ENCODE assay signal across 10 cellular contexts in genomic region chr20:59082077-59082740, GRCh38. TPM values are rescaled to one million over a fixed set of nuclear protein-coding genes. Genes with fewer than 3 reads are reported as not detected.
DNase-seq lines count a peak whose midpoint lies in the region; ATAC-seq and TF ChIP-seq lines count a peak whose summit lies in the region.
"Had no signal": no experiment of that assay in that cellular context is flagged by ENCODE, and none has a peak within 500 bp of the region (broad histone marks: within the 10 kb centered on the region; RNA-seq: fewer than 3 reads in every experiment).

No MANE protein-coding gene starts in this region.

- H3K27me3 ChIP-seq in cardiac muscle cell (peaks cover 2% of the 10 kb centered on the region), right cardiac atrium (ENCODE audit: control insufficient read depth, insufficient read depth) (no peaks in the 10 kb centered on the region), thoracic aorta (replicated peaks; ENCODE audit: insufficient read depth) (no peaks in the 10 kb centered on the region)

- no peak overlapping the region for H3K27ac ChIP-seq in cardiac muscle cell
- H3K27ac ChIP-seq in right cardiac atrium (ENCODE audit: low read length), result no peak overlapping the region
- H3K27ac ChIP-seq in thoracic aorta, result no peak overlapping the region

- 38% methylated on average over 3 of the region's 3 CpGs for WGBS in right cardiac atrium

- intact Hi-C loops in right cardiac atrium (cut with DNase I), result loop anchor here in 1 of 4 donors (10.0 kb wide), 2 partner anchors 207 to 373 kb away; no protein-coding TSS in a partner anchor

- TF ChIP-seq CTCF in cardiac muscle cell (IDR thresholded peaks at IDR 0.05; ENCODE audit: low read depth, low read length), result peak; percentile 39
- TF ChIP-seq CTCF in epithelial cell of esophagus (IDR thresholded peaks at IDR 0.05; ENCODE audit: insufficient read depth, low read depth, low read length, missing control alignments), result no peak
- peak; percentile 25 for TF ChIP-seq CTCF in thoracic aorta (IDR thresholded peaks at IDR 0.05)

- H3K4me3 ChIP-seq in cardiac muscle cell (no peak overlapping the region), right cardiac atrium (ENCODE audit: low read length) (no peak overlapping the region), epithelial cell of esophagus (ENCODE audit: low read length) (no peak overlapping the region), thoracic aorta (no peak overlapping the region)

- DNase-seq in cardiac muscle cell (ENCODE audit: low read depth in 1 of 2, low spot score in 1 of 2) (peak in 1 of 2 donors; percentile 12), right cardiac atrium (no peak), NCI-H82 treated with DMSO at 0.1 percent for 48 hours (lab: John Stamatoyannopoulos, UW; ENCODE audit: unreplicated experiment) (peak; percentile 2), epithelial cell of esophagus (ENCODE audit: low read depth) (peak; percentile 91), thoracic aorta (ENCODE audit: low spot score) (no peak), hepatic stellate cell (ENCODE audit: low spot score) (no peak), GF-D8 (lab: John Stamatoyannopoulos, UW) (no peak)
- DNase-seq: nucleus accumbens had no signal

- H3K4me1 ChIP-seq in cardiac muscle cell (ENCODE audit: low read depth) (no peaks in the 10 kb centered on the region), right cardiac atrium (ENCODE audit: control insufficient read depth, insufficient read depth, low read length) (no peaks in the 10 kb centered on the region), thoracic aorta (ENCODE audit: control insufficient read depth in 1 of 2, low read depth in 2 of 2) (peaks cover 0 to 11% of the 10 kb centered on the region in 2 donors)

- H3K36me3 ChIP-seq in cardiac muscle cell, result no peaks in the 10 kb centered on the region
- H3K36me3 ChIP-seq in thoracic aorta, result no peaks in the 10 kb centered on the region

- H3K9me3 ChIP-seq in cardiac muscle cell (ENCODE audit: low read depth) (no peaks in the 10 kb centered on the region), right cardiac atrium (ENCODE audit: control insufficient read depth, low read length) (no peaks in the 10 kb centered on the region), thoracic aorta (no peaks in the 10 kb centered on the region)

- ATAC-seq in right cardiac atrium (no peak), thoracic aorta (ENCODE audit: insufficient number of reproducible peaks, low FRiP score, low read depth) (no peak), GM19397 (IDR thresholded peaks at IDR 0.05; ENCODE audit: unreplicated experiment) (no peak)
- ATAC-seq: stimulated activated effector memory CD8-positive, alpha-beta T cell treated with anti-CD3 and anti-CD28 coated beads, Interleukin-12 subunit alpha, Interleukin-12 subunit beta, amount 100 ng/mL, for 72 hours had no signal

RNA-seq across cellular contexts. Expression of gene PRELID3B, which starts 39.6 kb away (rescaled TPM):
- total RNA-seq in cardiac muscle cell (37.6 and 40.9 TPM in 2 replicates), right cardiac atrium (10 to 100 TPM; 32.1 to 49.0 (median 41.3) TPM), thoracic aorta (10 to 100 TPM; 25.5 to 30.5 TPM)
- polyA plus RNA-seq in cardiac muscle cell (30.0 and 39.5 TPM in 2 replicates), right cardiac atrium (18.3 TPM)

RNA-seq across cellular contexts. Expression of gene ATP5F1E, which starts 50.1 kb away (rescaled TPM):
- total RNA-seq in cardiac muscle cell (17.9 and 34.9 TPM in 2 replicates), right cardiac atrium (100 to 1,000 TPM; 109 to 131 (median 121) TPM), thoracic aorta (10 to 100 TPM; 16.8 to 21.1 TPM)
- polyA plus RNA-seq in cardiac muscle cell (211 and 281 TPM in 2 replicates), right cardiac atrium (131 TPM)

Comparison
In these comparisons a context has a peak if more than half of its experiments do, and no peak if none do; other contexts are left out.
1. DNase-seq: peak in NCI-H82 treated with DMSO at 0.1 percent for 48 hours (single experiment) and epithelial cell of esophagus (single experiment); none in right cardiac atrium (0 of 3), thoracic aorta (single experiment), hepatic stellate cell (single experiment) and GF-D8 (single experiment).